Comparison of ENCODE assay signal across 10 cellular contexts in genomic region chr2:6916736-6917070, GRCh38. TPM values are rescaled to one million over a fixed set of nuclear protein-coding genes. Genes with fewer than 3 reads are reported as not detected.
A peak's percentile ranks its signal among the peaks of the same experiment; 100 is the strongest.
DNase-seq lines count a peak whose midpoint lies in the region; ATAC-seq and TF ChIP-seq lines count a peak whose summit lies in the region.
"Had no signal": no experiment of that assay in that cellular context is flagged by ENCODE, and none has a peak within 500 bp of the region (broad histone marks: within the 10 kb centered on the region; RNA-seq: fewer than 3 reads in every experiment).

No MANE protein-coding gene starts in this region.

- CTCF ChIA-PET in IMR-90 (lab: Yijun Ruan, JAX), result interaction anchor here (0.6 to 1.2 kb wide), 4 partner anchors 11 to 127 kb away, joined by 3 read pairs; no protein-coding TSS in a partner anchor

- POLR2A ChIA-PET in IMR-90 (lab: Charles Lee; ENCODE audit: unreplicated experiment), result interaction anchor here (0.6 kb wide), 1 partner anchor 36 kb away, joined by 4 read pairs; no protein-coding TSS in a partner anchor

- WGBS in IMR-90 (ENCODE audit: extremely low coverage in 2 of 2, insufficient read length in 1 of 2), 2 experiments, result 7% methylated on average over 2 of the region's 8 CpGs; no CpG with 5 or more reads in 1 of the 2 experiments
- WGBS in aorta, 2 donors, result 56 to 59% methylated on average over 8 of the region's 8 CpGs
- WGBS in body of pancreas, 2 donors, result 51 to 62% methylated on average over 7 to 8 of the region's 8 CpGs

- no peak overlapping the region for H3K23ac ChIP-seq in IMR-90 (ENCODE audit: low read depth, low read length)

- in situ Hi-C loops in IMR-90 (cut with MboI; ENCODE audit: low sequenced_read_pairs), result no loop called here

- no peak overlapping the region for H3K56ac ChIP-seq in IMR-90 (ENCODE audit: extremely low read depth, insufficient read depth, low read length)

- H3K4me2 ChIP-seq in IMR-90 (ENCODE audit: low read depth, low read length), result no peak overlapping the region; the same call in 1 of the 2 replicates

- no peak overlapping the region for H2AK5ac ChIP-seq in IMR-90 (ENCODE audit: low read depth, low read length)

- H3K4ac ChIP-seq in IMR-90 (ENCODE audit: low read depth, low read length), result no peak overlapping the region

- H3K9ac ChIP-seq in IMR-90 (ENCODE audit: low read depth, low read length), result no peak overlapping the region

- H3K9me3 Mint-ChIP-seq in natural killer cell, result no peaks in the 10 kb centered on the region

- H4K5ac ChIP-seq in IMR-90 (ENCODE audit: low read depth, low read length), result no peak overlapping the region

- dilution Hi-C loops in IMR-90 (cut with HindIII; ENCODE audit: low sequenced_read_pairs, unreplicated experiment), result no loop called here

- H3K4me1 Mint-ChIP-seq in natural killer cell, result peaks cover 37 to 63% of the 10 kb centered on the region in 2 donors

- H3K9me1 ChIP-seq in IMR-90 (ENCODE audit: insufficient read depth, low read length), result no peaks in the 10 kb centered on the region

- H2BK120ac ChIP-seq in IMR-90 (ENCODE audit: low read depth, low read length), result no peak overlapping the region

- H3K4me3 Mint-ChIP-seq in natural killer cell, result peak overlapping the region; percentile 82

- H3K36me3 Mint-ChIP-seq in natural killer cell, result no peaks in the 10 kb centered on the region

- DNase-seq in IMR-90 (no peak), caudate nucleus (lab: John Stamatoyannopoulos, UW) (no peak), natural killer cell (no peak), NCI-H69 (lab: John Stamatoyannopoulos, UW) (no peak), aorta (no peak), T1000 (lab: John Stamatoyannopoulos, UW) (no peak), body of pancreas (no peak)

- H3K9me3 ChIP-seq in IMR-90 (ENCODE audit: control insufficient read depth, insufficient read depth, low read length), result peaks cover 4% of the 10 kb centered on the region; the same call in 1 of the 2 replicates
- H3K9me3 ChIP-seq in aorta (ENCODE audit: control insufficient read depth, low read length), result no peaks in the 10 kb centered on the region
- no peaks in the 10 kb centered on the region for H3K9me3 ChIP-seq in body of pancreas
- H3K9me3 ChIP-seq: thyroid gland had no signal

- H3K27ac Mint-ChIP-seq in natural killer cell, result peak overlapping the region in 1 of 2 donors; percentile 64

- no peak for TF ChIP-seq RAD21 in IMR-90 (IDR thresholded peaks at IDR 0.05; ENCODE audit: low read length)

- H3K4me1 ChIP-seq in ACC112 (ENCODE audit: control insufficient read depth, insufficient read depth, low read length, unreplicated experiment), result peaks cover 22% of the 10 kb centered on the region
- no peaks in the 10 kb centered on the region for H3K4me1 ChIP-seq in IMR-90 (ENCODE audit: control insufficient read depth, insufficient read depth, low read length)
- H3K4me1 ChIP-seq in aorta (ENCODE audit: control insufficient read depth in 1 of 2, insufficient read depth in 2 of 2, low read length in 2 of 2), result no peaks in the 10 kb centered on the region
- peaks cover 47% of the 10 kb centered on the region for H3K4me1 ChIP-seq in body of pancreas

- no peak for TF ChIP-seq CTCF in IMR-90 (conservative IDR thresholded peaks at IDR 0.05; ENCODE audit: low read depth, low read length)
- no peak for TF ChIP-seq CTCF in natural killer cell (IDR thresholded peaks at IDR 0.05)
- no peak for TF ChIP-seq CTCF in body of pancreas (IDR thresholded peaks at IDR 0.05)

- H4K8ac ChIP-seq in IMR-90 (ENCODE audit: low read depth in 2 of 2, low read length in 2 of 2), result no peak overlapping the region

- H3K4me3 ChIP-seq in ACC112 (ENCODE audit: low read depth, low read length), result 0 out of 2 replicates have a peak overlapping the region, but pooled peaks have one; percentile 54
- no peak overlapping the region for H3K4me3 ChIP-seq in IMR-90 (ENCODE audit: insufficient read depth, low read depth, low read length)
- H3K4me3 ChIP-seq in aorta (ENCODE audit: low read length in 2 of 2), result peak overlapping the region in 1 of 2 donors; percentile 50
- H3K4me3 ChIP-seq in body of pancreas, result no peak overlapping the region

- no peak overlapping the region for H2BK5ac ChIP-seq in IMR-90 (ENCODE audit: low read depth, low read length, poor library complexity, severe bottlenecking)

- no peak overlapping the region for H4K91ac ChIP-seq in IMR-90 (ENCODE audit: insufficient read depth, low read depth, low read length)

- H2BK15ac ChIP-seq in IMR-90 (ENCODE audit: low read depth, low read length), result no peak overlapping the region

- H3K36me3 ChIP-seq in ACC112 (ENCODE audit: insufficient read depth, low read length), result no peaks in the 10 kb centered on the region
- H3K36me3 ChIP-seq in IMR-90 (ENCODE audit: control insufficient read depth, insufficient read depth, low read length), result no peaks in the 10 kb centered on the region
- no peaks in the 10 kb centered on the region for H3K36me3 ChIP-seq in aorta (ENCODE audit: control insufficient read depth in 1 of 2, insufficient read depth in 2 of 2, low read length in 1 of 2)
- no peaks in the 10 kb centered on the region for H3K36me3 ChIP-seq in body of pancreas (replicated peaks in 1 of 2; ENCODE audit: insufficient read depth in 1 of 2, low read depth in 2 of 2)
- H3K36me3 ChIP-seq: thyroid gland had no signal

- H3K27me3 Mint-ChIP-seq in natural killer cell (ENCODE audit: low read depth in 2 of 2), result peaks cover 6 to 7% of the 10 kb centered on the region in 2 donors

- no peak for TF ChIP-seq POLR2A in IMR-90 (IDR thresholded peaks at IDR 0.05; ENCODE audit: low read depth, low read length)
- TF ChIP-seq POLR2A in body of pancreas (IDR thresholded peaks at IDR 0.05), result no peak

- H3K27ac ChIP-seq in ACC112 (ENCODE audit: low read depth, low read length), result no peak overlapping the region
- H3K27ac ChIP-seq in IMR-90 (ENCODE audit: insufficient read depth, low read length), result no peak overlapping the region
- H3K27ac ChIP-seq in caudate nucleus (ENCODE audit: low read depth, low read length), result peak overlapping the region; percentile 89
- no peak overlapping the region for H3K27ac ChIP-seq in aorta (ENCODE audit: low read depth in 1 of 2, low read length in 2 of 2)
- peak overlapping the region in 1 of 4 donors; percentile 91 for H3K27ac ChIP-seq in body of pancreas
- H3K27ac ChIP-seq: thyroid gland had no signal

- H2BK20ac ChIP-seq in IMR-90 (ENCODE audit: low read depth, low read length), result no peak overlapping the region

- peak overlapping the region; percentile 52 for H2AK9ac ChIP-seq in IMR-90 (replicated peaks; ENCODE audit: low read depth, low read length, poor library complexity)

- H3K79me2 ChIP-seq in ACC112 (ENCODE audit: control insufficient read depth, insufficient read depth, low read length, unreplicated experiment), result peaks cover 10% of the 10 kb centered on the region

- H3K18ac ChIP-seq in IMR-90 (ENCODE audit: low read depth, low read length), result no peak overlapping the region

- ATAC-seq in IMR-90 (ENCODE audit: low read depth), result no peak
- no peak for ATAC-seq in natural killer cell
- ATAC-seq in aorta (ENCODE audit: low FRiP score), result no peak
- ATAC-seq in body of pancreas, result no peak

- no peaks in the 10 kb centered on the region for H3K79me1 ChIP-seq in IMR-90 (ENCODE audit: low read depth in 1 of 2, low read length in 2 of 2)

- BruUV-seq in IMR-90 (replicated peaks; lab: Mats Ljungman, UMichigan), result no TSS peak

- intact Hi-C loops in IMR-90 (cut with micrococcal nuclease) (loop anchor here (5.0 kb wide), 1 partner anchor 126 kb away; no protein-coding TSS in a partner anchor), natural killer cell (cut with micrococcal nuclease) (no loop called here), aorta (cut with DNase I) (loop anchor here in 1 of 2 donors (10.0 kb wide), 1 partner anchor 128 kb away; no protein-coding TSS in a partner anchor), body of pancreas (cut with DNase I) (no loop called here)

- no peaks in the 10 kb centered on the region for H4K20me1 ChIP-seq in IMR-90 (ENCODE audit: insufficient read depth, low read length)

- H3K27me3 ChIP-seq in ACC112 (ENCODE audit: insufficient read depth, low read length) (no peaks in the 10 kb centered on the region), IMR-90 (ENCODE audit: control insufficient read depth, insufficient read depth, low read length) (peaks cover 15% of the 10 kb centered on the region), aorta (ENCODE audit: control insufficient read depth in 1 of 2, insufficient read depth in 2 of 2, low read length in 1 of 2) (no peaks in the 10 kb centered on the region), body of pancreas (no peaks in the 10 kb centered on the region)
- H3K27me3 ChIP-seq: thyroid gland had no signal

- no peak overlapping the region for H2AFZ ChIP-seq in ACC112 (ENCODE audit: low read length, unreplicated experiment)
- H2AFZ ChIP-seq in IMR-90 (replicated peaks; ENCODE audit: low read length, poor library complexity), result peak overlapping the region; percentile 91

- H3K14ac ChIP-seq in IMR-90 (replicated peaks; ENCODE audit: low read depth, low read length), result no peak overlapping the region

TF ChIP-seq in IMR-90, 13 proteins besides CTCF, POLR2A, EP300 and RAD21 (continues in another document):
- TF ChIP-seq BHLHE40 (IDR thresholded peaks at IDR 0.05; ENCODE audit: low read depth, low read length) (no peak), MAFK (IDR thresholded peaks at IDR 0.05; ENCODE audit: low read depth, low read length) (no peak), CEBPB (IDR thresholded peaks at IDR 0.05; ENCODE audit: low read depth, low read length) (no peak)

RNA-seq across cellular contexts. Expression of gene RNF144A, which starts 0.5 kb away (rescaled TPM):
- 0.18 and 0.28 TPM in 2 replicates for total RNA-seq in IMR-90 (2012; rRNA removed)
- polyA plus RNA-seq in IMR-90 (2012; rRNA removed), result 0.26 and 0.47 TPM in 2 replicates
- polyA plus RNA-seq in IMR-90 (2012; cell fraction: cytosol; rRNA removed), result 0.14 and 0.22 TPM in 2 replicates
- 0.15 and 0.17 TPM in 2 replicates for polyA plus RNA-seq in IMR-90 (2012; cell fraction: nucleus; rRNA removed; ENCODE audit: low replicate concordance)
- total RNA-seq in natural killer cell, result 10 to 100 TPM; 17.3 to 36.7 (median 19.0) TPM
- total RNA-seq in aorta, result 10 to 100 TPM in 1 of 2 donors, 1 to 10 TPM in 1; 6.7 to 27.6 TPM
- polyA plus RNA-seq in aorta, result 1 to 10 TPM in 1 of 2 donors, under 1 TPM in 1; 0.63 to 1.6 TPM
- total RNA-seq in body of pancreas, result 100 to 1,000 TPM in 1 of 2 donors, 10 to 100 TPM in 1; 52.7 to 109 TPM

RNA-seq across cellular contexts. Expression of gene RSAD2, which starts 39.1 kb away (rescaled TPM):
- not detected in 2 replicates for total RNA-seq in IMR-90 (2012; rRNA removed)
- polyA plus RNA-seq in IMR-90 (2012; rRNA removed), result not detected in 2 replicates
- polyA plus RNA-seq in IMR-90 (2012; cell fraction: cytosol; rRNA removed), result not detected in 2 replicates
- polyA plus RNA-seq in IMR-90 (2012; cell fraction: nucleus; rRNA removed; ENCODE audit: low replicate concordance), result not detected in 2 replicates
- 10 to 100 TPM in 1 of 3 donors, 1 to 10 TPM in 2; 7.9 to 12.0 (median 9.4) TPM for total RNA-seq in natural killer cell
- 1 to 10 TPM; 4.9 to 8.9 TPM for total RNA-seq in aorta
- 1 to 10 TPM; 1.7 to 8.3 TPM for polyA plus RNA-seq in aorta
- 1 to 10 TPM in 1 of 2 donors, under 1 TPM in 1; under 0.01 to 1.0 TPM for total RNA-seq in body of pancreas

RNA-seq across cellular contexts. Expression of gene CMPK2, which starts 51.0 kb away (rescaled TPM):
- total RNA-seq in IMR-90 (2012; rRNA removed) (0.18 and 0.28 TPM in 2 replicates), natural killer cell (10 to 100 TPM in 1 of 3 donors, 1 to 10 TPM in 2; 5.8 to 11.4 (median 8.6) TPM), aorta (1 to 10 TPM; 3.7 to 5.3 TPM), body of pancreas (1 to 10 TPM; 6.7 to 6.9 TPM)
- polyA plus RNA-seq in IMR-90 (2012; rRNA removed) (0.03 and 0.11 TPM in 2 replicates), aorta (1 to 10 TPM; 2.4 to 7.4 TPM)
- 0.02 TPM in 1 of 2 replicates, not detected in the other for polyA plus RNA-seq in IMR-90 (2012; cell fraction: cytosol; rRNA removed)
- polyA plus RNA-seq in IMR-90 (2012; cell fraction: nucleus; rRNA removed; ENCODE audit: low replicate concordance), result 0.05 and 0.07 TPM in 2 replicates
- total RNA-seq: LHCN-M2 had no signal
